8 cellular contexts compared by ENCODE assay signal in the genomic region with DNA sequence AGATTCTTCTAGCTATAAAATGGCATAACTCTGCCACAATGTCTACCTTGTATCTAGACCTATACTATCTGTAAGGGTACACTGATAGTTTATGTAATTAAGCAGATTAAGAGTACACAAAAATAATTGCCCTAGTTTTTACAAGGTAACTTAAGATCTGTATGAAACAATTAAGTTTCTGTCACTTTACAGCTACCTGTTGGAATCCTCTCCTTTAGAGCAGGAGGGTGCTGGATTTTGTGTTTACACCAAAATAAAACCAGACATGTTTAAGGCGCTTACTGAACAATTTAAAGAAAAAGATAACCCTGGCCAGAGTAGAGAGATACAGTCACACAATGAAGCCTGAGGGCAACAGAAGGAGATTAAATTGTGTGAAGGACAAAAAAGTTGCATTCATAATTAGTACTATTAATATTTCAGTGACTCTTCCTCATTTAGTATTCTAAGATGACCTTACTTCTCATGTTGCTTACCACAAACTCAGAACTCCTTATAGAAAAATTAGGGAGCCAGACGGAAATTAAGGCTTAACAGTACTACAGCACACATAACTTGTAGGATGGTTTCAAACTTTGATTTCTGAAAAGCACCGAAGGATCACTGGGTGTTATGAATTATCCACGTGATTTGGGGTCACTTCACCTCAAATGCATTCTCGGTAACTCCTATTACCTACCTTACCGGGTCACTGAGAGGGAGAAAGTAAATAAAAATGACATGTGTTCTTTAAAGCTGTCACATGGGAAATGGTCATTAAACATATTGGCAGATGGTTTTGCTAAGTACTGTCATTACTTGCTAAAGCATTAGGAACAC. TPM values are rescaled to one million over a fixed set of nuclear protein-coding genes. Genes with fewer than 3 reads are reported as not detected.
DNase-seq lines count a peak whose midpoint lies in the region; ATAC-seq, FAIRE-seq and TF ChIP-seq lines count a peak whose summit lies in the region.

No MANE protein-coding gene starts in this region.

- H3K27me3 ChIP-seq in HUES6 (ENCODE audit: control insufficient read depth, insufficient read depth, low read length), result no peaks in the 10 kb centered on the region

- TF ChIP-seq CTCF in D721Med (IDR thresholded peaks at IDR 0.05; ENCODE audit: insufficient read depth, missing control alignments) (no peak), MCF 10A (IDR thresholded peaks at IDR 0.05; ENCODE audit: unreplicated experiment) (no peak), mucosa of descending colon (IDR thresholded peaks at IDR 0.05) (no peak)

- peak overlapping the region; percentile 91 for H3K4me3 Mint-ChIP-seq in MCF 10A (ENCODE audit: unreplicated experiment)

- H3K36me3 Mint-ChIP-seq in MCF 10A (ENCODE audit: insufficient read depth, unreplicated experiment), result peaks cover 30% of the 10 kb centered on the region

- H3K4me1 Mint-ChIP-seq in MCF 10A (ENCODE audit: insufficient read depth, unreplicated experiment), result peaks cover 6% of the 10 kb centered on the region

- POLR2A ChIA-PET in MCF 10A (lab: Yijun Ruan, JAX), result interaction anchor here (0.6 to 3.6 kb wide), 12 partner anchors 10 to 400 kb away, joined by 3 to 35 read pairs (median 3); no protein-coding TSS in a partner anchor

- CTCF ChIA-PET in MCF 10A (lab: Yijun Ruan, JAX), result interaction anchor here (0.9 to 1.1 kb wide), 2 partner anchors 17 to 57 kb away, joined by 3 to 4 read pairs; no protein-coding TSS in a partner anchor

- peak overlapping the region; percentile 91 for H3K9ac ChIP-seq in HUES6 (ENCODE audit: low read length)

- peak; percentile 37 for ATAC-seq in GM21423 (IDR thresholded peaks at IDR 0.05; ENCODE audit: unreplicated experiment)
- ATAC-seq in mucosa of descending colon, result peak; percentile 8

- H3K4me1 ChIP-seq in HUES6 (ENCODE audit: control insufficient read depth, insufficient read depth, low read length) (peaks cover 7% of the 10 kb centered on the region), mucosa of descending colon (ENCODE audit: low read depth) (peaks cover 9% of the 10 kb centered on the region)

- H3K27me3 Mint-ChIP-seq in MCF 10A (ENCODE audit: insufficient read depth, unreplicated experiment), result no peaks in the 10 kb centered on the region

- peak overlapping the region; percentile 98 for H3K27ac Mint-ChIP-seq in MCF 10A (ENCODE audit: low read depth, unreplicated experiment)

- intact Hi-C loops in MCF 10A (cut with micrococcal nuclease), result loop anchor here (2.0 to 10.0 kb wide), 4 partner anchors 68 to 394 kb away; no protein-coding TSS in a partner anchor
- intact Hi-C loops in mucosa of descending colon (cut with DNase I, micrococcal nuclease), result no loop called here

- H3K9me3 ChIP-seq in HUES6 (ENCODE audit: control insufficient read depth, insufficient read depth, low read depth, low read length), result no peaks in the 10 kb centered on the region
- H3K9me3 ChIP-seq in mucosa of descending colon, result no peaks in the 10 kb centered on the region

- DNase-seq in D721Med (ENCODE audit: insufficient read length, low spot score) (no peak), MCF 10A (ENCODE audit: unreplicated experiment) (no peak), mucosa of descending colon (no peak), NCI-H446 (lab: John Stamatoyannopoulos, UW) (no peak), ecto neural progenitor cell (ENCODE audit: low spot score) (no peak)
- DNase-seq in stimulated activated CD4-positive, alpha-beta T cell treated with anti-CD3 and anti-CD28 coated beads, Interleukin-1b, Interleukin-23, amount 100 ng/mL, for 48 hours, result no peak

- TSS peak; percentile 52 for BruUV-seq in MCF 10A (replicated peaks; lab: Mats Ljungman, UMichigan)

- no peaks in the 10 kb centered on the region for H3K9me3 Mint-ChIP-seq in MCF 10A (ENCODE audit: unreplicated experiment)

- H3K4me3 ChIP-seq in HUES6 (ENCODE audit: low read depth, low read length), result peak overlapping the region; percentile 83
- H3K4me3 ChIP-seq in mucosa of descending colon, result peak overlapping the region; percentile 96

- peak overlapping the region; percentile 95; the same call in 1 of the 2 replicates for H3K27ac ChIP-seq in HUES6 (ENCODE audit: low read depth, low read length)

- FAIRE-seq in D721Med (lab: Jason Lieb, UNC), result peak; percentile 44

- H3K36me3 ChIP-seq in HUES6 (ENCODE audit: control insufficient read depth, insufficient read depth, low read length) (peaks cover 37% of the 10 kb centered on the region), mucosa of descending colon (ENCODE audit: low read depth) (no peaks in the 10 kb centered on the region)

RNA-seq across cellular contexts. Expression of gene DARS1, which starts 1.0 kb away (rescaled TPM):
- total RNA-seq in MCF 10A (2022) (52.8 and 66.5 TPM in 2 replicates), mucosa of descending colon (10 to 100 TPM; 29.6 to 71.1 (median 40.3) TPM)
